ENCODE assay signal across 8 cellular contexts in the genomic region with DNA sequence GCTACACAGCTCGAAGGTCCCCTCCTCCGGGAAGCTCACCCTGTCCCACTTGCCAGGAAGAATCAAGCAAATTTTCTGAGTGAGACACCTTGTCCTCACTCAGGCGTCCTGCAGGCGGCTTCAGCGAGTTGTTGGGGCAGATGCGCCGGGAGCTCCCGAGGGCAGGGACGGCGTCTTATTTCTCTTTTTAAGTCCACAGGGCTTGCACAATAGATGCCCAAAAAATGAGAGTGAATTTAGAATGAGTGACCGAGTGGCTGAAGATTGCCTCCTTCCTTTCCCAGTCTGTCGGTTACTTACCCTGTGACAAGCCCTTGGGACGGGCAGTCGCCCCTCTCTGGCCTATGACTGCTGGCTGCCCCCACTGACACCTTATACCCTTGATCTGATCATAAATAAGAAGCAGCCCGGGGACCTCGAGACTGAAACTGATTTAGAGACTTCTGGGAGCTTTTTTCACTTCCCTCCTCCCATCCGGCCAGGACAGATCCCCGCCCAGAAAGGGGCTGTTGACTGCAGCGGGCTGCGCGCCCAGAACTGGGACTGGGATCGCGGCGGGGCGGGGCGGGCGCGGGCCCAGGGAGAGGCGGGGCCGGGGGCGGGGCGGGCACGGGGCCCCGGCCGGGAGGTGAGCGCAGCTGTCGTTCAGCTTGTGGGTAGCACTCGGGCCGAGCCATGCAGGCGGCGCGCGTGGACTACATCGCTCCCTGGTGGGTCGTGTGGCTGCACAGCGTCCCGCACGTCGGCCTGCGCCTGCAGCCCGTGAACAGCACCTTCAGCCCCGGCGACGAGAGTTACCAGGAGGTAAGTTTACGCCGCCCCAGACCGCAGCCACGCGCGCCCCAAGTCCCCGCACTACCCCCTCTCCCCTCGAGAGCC. TPM values are rescaled to one million over a fixed set of nuclear protein-coding genes. Genes with fewer than 3 reads are reported as not detected.
DNase-seq lines count a peak whose midpoint lies in the region; ATAC-seq and TF ChIP-seq lines count a peak whose summit lies in the region.

A gene with protein sequence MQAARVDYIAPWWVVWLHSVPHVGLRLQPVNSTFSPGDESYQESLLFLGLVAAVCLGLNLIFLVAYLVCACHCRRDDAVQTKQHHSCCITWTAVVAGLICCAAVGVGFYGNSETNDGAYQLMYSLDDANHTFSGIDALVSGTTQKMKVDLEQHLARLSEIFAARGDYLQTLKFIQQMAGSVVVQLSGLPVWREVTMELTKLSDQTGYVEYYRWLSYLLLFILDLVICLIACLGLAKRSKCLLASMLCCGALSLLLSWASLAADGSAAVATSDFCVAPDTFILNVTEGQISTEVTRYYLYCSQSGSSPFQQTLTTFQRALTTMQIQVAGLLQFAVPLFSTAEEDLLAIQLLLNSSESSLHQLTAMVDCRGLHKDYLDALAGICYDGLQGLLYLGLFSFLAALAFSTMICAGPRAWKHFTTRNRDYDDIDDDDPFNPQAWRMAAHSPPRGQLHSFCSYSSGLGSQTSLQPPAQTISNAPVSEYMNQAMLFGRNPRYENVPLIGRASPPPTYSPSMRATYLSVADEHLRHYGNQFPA (plus strand): TSS at position 659 of the 879 bp plus-strand sequence. CDS start 17 bp downstream, at position 676.

- no peaks in the 10 kb centered on the region for H3K9me3 ChIP-seq in DND-41 (ENCODE audit: insufficient read depth, low read length, severe bottlenecking)
- H3K9me3 ChIP-seq in KOPT-K1 (ENCODE audit: insufficient read depth, low read length, poor library complexity, severe bottlenecking) = no peaks in the 10 kb centered on the region
- no peaks in the 10 kb centered on the region for H3K9me3 ChIP-seq in stomach smooth muscle (ENCODE audit: control insufficient read depth in 2 of 2, low read length in 2 of 2)

- H3K4me3 ChIP-seq in DND-41 (ENCODE audit: low read depth in 1 of 2, low read length in 2 of 2) = peak within 1 kb of the TSS; percentile 17 to 57; a peak in 3 of 4 replicates
- H3K4me3 ChIP-seq in fibroblast of the aortic adventitia (ENCODE audit: low read depth, low read length) = peak within 1 kb of the TSS; percentile 76
- peak within 1 kb of the TSS; percentile 80 to 84 for H3K4me3 ChIP-seq in stomach smooth muscle (ENCODE audit: low read length in 2 of 2)

- peaks cover 37% of the 10 kb centered on the region for H3K36me3 ChIP-seq in DND-41 (ENCODE audit: insufficient read depth, low read length)
- peaks cover 40% of the 10 kb centered on the region for H3K36me3 ChIP-seq in KOPT-K1 (ENCODE audit: insufficient read depth, low read length)
- peaks cover 12 to 14% of the 10 kb centered on the region in 2 donors for H3K36me3 ChIP-seq in stomach smooth muscle (ENCODE audit: control insufficient read depth in 2 of 2, insufficient read depth in 2 of 2, low read length in 2 of 2)

- peaks cover 54% of the 10 kb centered on the region for H4K20me1 ChIP-seq in DND-41 (ENCODE audit: insufficient read depth, low read length)

- no peaks in the 10 kb centered on the region for H3K9me3 Mint-ChIP-seq in nephron progenitor cell

- H3K4me2 ChIP-seq in DND-41 (ENCODE audit: insufficient read depth, low read length) = peak within 1 kb of the TSS; percentile 78

- H3K79me2 ChIP-seq in DND-41 (ENCODE audit: insufficient read depth, low read length) = peaks cover 4% of the 10 kb centered on the region; the same call in 1 of the 2 replicates

- H3K4me1 Mint-ChIP-seq in nephron progenitor cell = peaks cover 74% of the 10 kb centered on the region

- H3K27ac ChIP-seq in DND-41 (ENCODE audit: low read length) (peak within 1 kb of the TSS; percentile 68), KOPT-K1 (ENCODE audit: low read depth, low read length, poor library complexity, severe bottlenecking) (peak within 1 kb of the TSS; percentile 8), stomach smooth muscle (ENCODE audit: low read length) (peak within 1 kb of the TSS; percentile 37)

- H3K9ac ChIP-seq in DND-41 (ENCODE audit: low read depth, low read length) = peak within 1 kb of the TSS; percentile 53
- H3K9ac ChIP-seq in stomach smooth muscle (ENCODE audit: low read length in 2 of 2) = peak within 1 kb of the TSS; percentile 29 to 84

- H2AFZ ChIP-seq in DND-41 (ENCODE audit: low read depth, low read length) = peak within 1 kb of the TSS; percentile 67

- peaks cover 21% of the 10 kb centered on the region for H3K36me3 Mint-ChIP-seq in nephron progenitor cell (ENCODE audit: low read depth)

- H3K27me3 Mint-ChIP-seq in nephron progenitor cell (ENCODE audit: low read depth, poor library complexity) = peaks cover 57% of the 10 kb centered on the region

- H3K4me1 ChIP-seq in DND-41 (ENCODE audit: insufficient read depth, low read length) (peaks cover 21% of the 10 kb centered on the region), stomach smooth muscle (ENCODE audit: control insufficient read depth, insufficient read depth, low read length) (peaks cover 34% of the 10 kb centered on the region)

- peak; percentile 88 for DNase-seq in DND-41
- peak; percentile 65 for DNase-seq in activated T-helper 9 cell treated with anti-CD3 and anti-CD28 coated beads, Interleukin-2, amount 50 U/mL, for 16 hours (ENCODE audit: low read depth)
- peak; percentile 84 for DNase-seq in fibroblast of the aortic adventitia (ENCODE audit: low read depth)
- DNase-seq in nephron progenitor cell = peak; percentile 89

- H3K4me3 Mint-ChIP-seq in nephron progenitor cell = peak within 1 kb of the TSS; percentile 76

- peak within 1 kb of the TSS; percentile 90 for H3K27ac Mint-ChIP-seq in nephron progenitor cell

- TF ChIP-seq POLR2A in Raji (IDR thresholded peaks at IDR 0.05; ENCODE audit: insufficient read depth, low read depth, low read length) = peak; percentile 77

- no peaks in the 10 kb centered on the region for H3K27me3 ChIP-seq in DND-41 (ENCODE audit: insufficient read depth, low read length, poor library complexity)
- H3K27me3 ChIP-seq in stomach smooth muscle (ENCODE audit: control insufficient read depth in 1 of 2, insufficient read depth in 2 of 2, low read length in 2 of 2) = no peaks in the 10 kb centered on the region

- TF ChIP-seq CTCF in DND-41 (IDR thresholded peaks at IDR 0.05; ENCODE audit: borderline replicate concordance, extremely low read depth, low read length, poor library complexity, severe bottlenecking) = peak; percentile 33
- TF ChIP-seq CTCF in fibroblast of the aortic adventitia (IDR thresholded peaks at IDR 0.05; ENCODE audit: insufficient read depth, low read length) = peak; percentile 56
- peak; percentile 32 for TF ChIP-seq CTCF in nephron progenitor cell (IDR thresholded peaks at IDR 0.05)

- ATAC-seq in DND-41 (ENCODE audit: insufficient read depth, low read depth) (peak; percentile 83), GM21737 (IDR thresholded peaks at IDR 0.05; ENCODE audit: unreplicated experiment) (peak; percentile 53)

RNA-seq across cellular contexts. Expression of the gene that starts here (rescaled TPM):
- total RNA-seq in fibroblast of the aortic adventitia (ENCODE audit: low replicate concordance) = 0.54 and 2.4 TPM in 2 replicates

Comparison
In these comparisons a context has a peak if more than half of its experiments do, and no peak if none do; other contexts are left out.
1. Peak in every context shown above with its lines: DNase-seq, ATAC-seq, H3K4me3 ChIP-seq and H3K27ac ChIP-seq.
2. H3K27ac ChIP-seq: peak in every context shown above with its lines; median percentile 68 in DND-41; 37 in stomach smooth muscle; 8 in KOPT-K1.